Comparison of ENCODE assay signal across 1 cellular context in the genomic region with DNA sequence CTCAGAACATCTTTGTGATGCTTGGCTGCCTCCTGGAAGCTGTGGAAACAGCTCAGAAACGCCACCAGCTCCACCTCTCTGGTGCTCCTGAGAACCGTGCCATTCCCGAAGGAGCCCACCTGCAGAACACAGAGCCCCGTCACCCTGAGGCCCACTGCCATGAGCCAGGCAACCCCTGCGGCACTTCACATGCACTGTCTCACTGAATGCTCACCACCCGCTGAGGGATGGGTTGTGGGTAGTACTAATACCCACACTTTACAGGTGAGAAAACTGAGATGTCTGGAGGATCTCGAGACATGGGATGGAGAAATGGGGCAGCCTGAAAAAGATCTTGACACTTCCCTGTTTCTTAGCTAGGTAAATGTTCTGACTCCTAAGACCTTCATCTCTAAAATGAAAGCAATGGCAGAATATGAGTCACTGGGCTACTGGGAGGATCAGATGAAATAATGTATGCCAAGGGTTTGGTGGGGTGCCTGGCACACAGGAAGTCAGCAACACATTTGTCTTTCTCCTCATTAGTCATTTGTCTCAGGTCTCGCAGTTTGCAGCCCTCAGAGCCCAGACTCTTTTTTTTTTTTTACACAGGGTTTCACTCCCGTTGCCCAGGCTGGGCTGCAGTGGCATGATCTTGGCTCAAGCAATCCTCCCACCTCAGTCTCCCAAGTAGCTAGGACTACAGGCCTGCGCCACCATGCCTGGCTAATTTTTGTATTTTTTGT.
TF ChIP-seq lines count a peak whose summit lies in the region.

No MANE protein-coding gene starts in this region.

TF ChIP-seq in GM23338, 12 proteins besides CTCF, POLR2A, EP300 and RAD21 (continued from another document):
- TF ChIP-seq, protein P1, sequence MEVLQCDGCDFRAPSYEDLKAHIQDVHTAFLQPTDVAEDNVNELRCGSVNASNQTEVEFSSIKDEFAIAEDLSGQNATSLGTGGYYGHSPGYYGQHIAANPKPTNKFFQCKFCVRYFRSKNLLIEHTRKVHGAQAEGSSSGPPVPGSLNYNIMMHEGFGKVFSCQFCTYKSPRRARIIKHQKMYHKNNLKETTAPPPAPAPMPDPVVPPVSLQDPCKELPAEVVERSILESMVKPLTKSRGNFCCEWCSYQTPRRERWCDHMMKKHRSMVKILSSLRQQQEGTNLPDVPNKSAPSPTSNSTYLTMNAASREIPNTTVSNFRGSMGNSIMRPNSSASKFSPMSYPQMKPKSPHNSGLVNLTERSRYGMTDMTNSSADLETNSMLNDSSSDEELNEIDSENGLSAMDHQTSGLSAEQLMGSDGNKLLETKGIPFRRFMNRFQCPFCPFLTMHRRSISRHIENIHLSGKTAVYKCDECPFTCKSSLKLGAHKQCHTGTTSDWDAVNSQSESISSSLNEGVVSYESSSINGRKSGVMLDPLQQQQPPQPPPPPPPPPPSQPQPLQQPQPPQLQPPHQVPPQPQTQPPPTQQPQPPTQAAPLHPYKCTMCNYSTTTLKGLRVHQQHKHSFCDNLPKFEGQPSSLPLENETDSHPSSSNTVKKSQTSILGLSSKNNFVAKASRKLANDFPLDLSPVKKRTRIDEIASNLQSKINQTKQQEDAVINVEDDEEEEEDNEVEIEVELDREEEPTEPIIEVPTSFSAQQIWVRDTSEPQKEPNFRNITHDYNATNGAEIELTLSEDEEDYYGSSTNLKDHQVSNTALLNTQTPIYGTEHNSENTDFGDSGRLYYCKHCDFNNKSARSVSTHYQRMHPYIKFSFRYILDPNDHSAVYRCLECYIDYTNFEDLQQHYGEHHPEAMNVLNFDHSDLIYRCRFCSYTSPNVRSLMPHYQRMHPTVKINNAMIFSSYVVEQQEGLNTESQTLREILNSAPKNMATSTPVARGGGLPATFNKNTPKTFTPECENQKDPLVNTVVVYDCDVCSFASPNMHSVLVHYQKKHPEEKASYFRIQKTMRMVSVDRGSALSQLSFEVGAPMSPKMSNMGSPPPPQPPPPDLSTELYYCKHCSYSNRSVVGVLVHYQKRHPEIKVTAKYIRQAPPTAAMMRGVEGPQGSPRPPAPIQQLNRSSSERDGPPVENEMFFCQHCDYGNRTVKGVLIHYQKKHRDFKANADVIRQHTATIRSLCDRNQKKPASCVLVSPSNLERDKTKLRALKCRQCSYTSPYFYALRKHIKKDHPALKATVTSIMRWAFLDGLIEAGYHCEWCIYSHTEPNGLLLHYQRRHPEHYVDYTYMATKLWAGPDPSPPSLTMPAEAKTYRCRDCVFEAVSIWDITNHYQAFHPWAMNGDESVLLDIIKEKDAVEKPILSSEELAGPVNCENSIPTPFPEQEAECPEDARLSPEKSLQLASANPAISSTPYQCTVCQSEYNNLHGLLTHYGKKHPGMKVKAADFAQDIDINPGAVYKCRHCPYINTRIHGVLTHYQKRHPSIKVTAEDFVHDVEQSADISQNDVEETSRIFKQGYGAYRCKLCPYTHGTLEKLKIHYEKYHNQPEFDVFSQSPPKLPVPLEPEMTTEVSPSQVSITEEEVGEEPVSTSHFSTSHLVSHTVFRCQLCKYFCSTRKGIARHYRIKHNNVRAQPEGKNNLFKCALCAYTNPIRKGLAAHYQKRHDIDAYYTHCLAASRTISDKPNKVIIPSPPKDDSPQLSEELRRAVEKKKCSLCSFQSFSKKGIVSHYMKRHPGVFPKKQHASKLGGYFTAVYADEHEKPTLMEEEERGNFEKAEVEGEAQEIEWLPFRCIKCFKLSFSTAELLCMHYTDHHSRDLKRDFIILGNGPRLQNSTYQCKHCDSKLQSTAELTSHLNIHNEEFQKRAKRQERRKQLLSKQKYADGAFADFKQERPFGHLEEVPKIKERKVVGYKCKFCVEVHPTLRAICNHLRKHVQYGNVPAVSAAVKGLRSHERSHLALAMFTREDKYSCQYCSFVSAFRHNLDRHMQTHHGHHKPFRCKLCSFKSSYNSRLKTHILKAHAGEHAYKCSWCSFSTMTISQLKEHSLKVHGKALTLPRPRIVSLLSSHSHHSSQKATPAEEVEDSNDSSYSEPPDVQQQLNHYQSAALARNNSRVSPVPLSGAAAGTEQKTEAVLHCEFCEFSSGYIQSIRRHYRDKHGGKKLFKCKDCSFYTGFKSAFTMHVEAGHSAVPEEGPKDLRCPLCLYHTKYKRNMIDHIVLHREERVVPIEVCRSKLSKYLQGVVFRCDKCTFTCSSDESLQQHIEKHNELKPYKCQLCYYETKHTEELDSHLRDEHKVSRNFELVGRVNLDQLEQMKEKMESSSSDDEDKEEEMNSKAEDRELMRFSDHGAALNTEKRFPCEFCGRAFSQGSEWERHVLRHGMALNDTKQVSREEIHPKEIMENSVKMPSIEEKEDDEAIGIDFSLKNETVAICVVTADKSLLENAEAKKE (CRISPR knock-in tag; IDR thresholded peaks at IDR 0.05), result no peak
- TF ChIP-seq POLR2AphosphoS5 (IDR thresholded peaks at IDR 0.05; ENCODE audit: low read depth), result no peak
